8 cellular contexts compared by ENCODE assay signal in genomic region chr6:63744810-63745209, GRCh38.
"Had no signal": no experiment of that assay in that cellular context is flagged by ENCODE, and none has a peak within 500 bp of the region (broad histone marks: within the 10 kb centered on the region; RNA-seq: fewer than 3 reads in every experiment).

No MANE protein-coding gene starts in this region.

- DNase-seq: GDM1, GF-D8 had no signal

- H3K4me3 ChIP-seq: GM12878 had no signal

- FAIRE-seq: G401.6, GM12878, GM12891, GM12892, GM18507, GM19239 had no signal

- ATAC-seq: GM12878 had no signal
